Comparison of ENCODE assay signal across 13 cellular contexts in the genomic region with DNA sequence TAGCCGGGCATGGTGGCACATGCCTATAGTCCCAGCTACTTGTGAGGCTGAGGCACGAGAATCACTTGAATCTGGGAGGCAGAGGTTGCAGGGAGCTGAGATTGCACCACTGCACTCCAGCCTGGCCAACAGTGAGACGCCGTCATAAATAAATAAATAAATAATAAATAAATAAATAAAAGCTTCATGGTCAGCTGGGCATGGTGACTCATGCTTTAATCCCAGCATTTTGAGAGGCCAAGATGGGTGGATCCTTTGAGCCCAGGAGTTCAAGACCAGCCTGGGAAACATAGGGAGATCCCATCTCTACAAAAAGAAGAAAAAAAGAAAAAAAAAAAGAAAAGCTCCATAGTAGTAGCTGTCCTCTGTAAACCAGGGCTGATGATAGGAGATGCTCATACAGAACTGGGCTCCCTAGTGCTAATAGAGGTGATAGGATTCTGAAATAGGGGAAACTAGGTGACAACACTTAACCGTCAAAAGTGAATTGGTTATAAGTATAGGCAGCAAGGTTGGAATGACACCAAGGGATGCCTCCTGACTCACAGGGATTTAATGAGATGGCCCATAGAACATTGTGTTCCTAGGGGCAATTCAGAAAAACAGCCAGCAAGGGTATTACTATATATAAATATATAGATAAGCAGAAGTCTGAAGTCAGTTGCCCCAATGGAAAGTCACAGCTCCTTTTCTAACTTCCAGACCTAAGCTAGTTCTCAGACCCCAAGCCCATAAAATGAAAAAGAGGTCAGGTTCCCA.
"Had no signal": no experiment of that assay in that cellular context is flagged by ENCODE, and none has a peak within 500 bp of the region (broad histone marks: within the 10 kb centered on the region; RNA-seq: fewer than 3 reads in every experiment).

No MANE protein-coding gene starts in this region.

- H3K36me3 ChIP-seq: adrenal gland had no signal

- DNase-seq: activated CD4-positive, alpha-beta T cell treated with anti-CD3 and anti-CD28 coated beads, Interleukin-2, amount 50 U/mL, for 1 hour; activated naive CD4-positive, alpha-beta T cell treated with anti-CD3 and anti-CD28 coated beads, Interleukin-2, amount 50 U/mL, for 16 hours; activated T-cell treated with anti-CD3 and anti-CD28 coated beads for 4 hours; body of pancreas; endodermal cell; head of caudate nucleus; mesendoderm; nephron progenitor cell; stimulated activated CD4-positive, alpha-beta T cell treated with anti-CD3 and anti-CD28 coated beads, Interleukin-4, amount 100 ng/mL, for 4 hours; stomach had no signal

- H3K9me3 ChIP-seq: adrenal gland, body of pancreas, stomach had no signal

- H3K4me3 ChIP-seq: adrenal gland, body of pancreas, skin epidermis, stomach had no signal

- H3K27ac ChIP-seq: adrenal gland, body of pancreas, foreskin keratinocyte, skin epidermis, stomach had no signal

- H3K27me3 ChIP-seq: adrenal gland, body of pancreas, foreskin keratinocyte, stomach had no signal
